ENCODE assay signal across 15 cellular contexts in the genomic region with DNA sequence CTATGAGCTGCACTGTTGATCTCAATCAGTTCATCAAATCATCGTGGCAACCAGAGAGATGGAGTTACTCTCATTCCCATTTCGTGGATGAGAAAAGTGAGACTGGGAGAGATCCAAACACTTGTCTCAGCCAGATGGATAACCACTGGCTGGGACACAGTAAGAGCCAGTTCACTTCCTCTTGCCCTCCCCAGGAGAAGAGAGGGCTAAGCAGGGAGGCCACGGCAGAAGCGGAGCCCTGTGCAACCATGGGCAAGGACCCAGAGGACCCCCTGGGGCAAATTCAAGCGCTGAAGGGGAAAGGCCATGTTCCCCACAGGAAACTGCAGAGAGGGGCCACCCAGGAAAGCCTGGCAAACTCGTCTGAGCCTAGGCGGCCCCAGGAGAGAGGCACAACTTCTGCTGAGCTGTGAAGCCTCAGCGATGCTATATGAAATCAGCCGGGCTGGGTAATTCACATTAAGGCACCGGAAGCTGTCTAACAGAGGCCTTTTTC.
DNase-seq lines count a peak whose midpoint lies in the region; ATAC-seq, FAIRE-seq and TF ChIP-seq lines count a peak whose summit lies in the region.
"Had no signal": no experiment of that assay in that cellular context is flagged by ENCODE, and none has a peak within 500 bp of the region (broad histone marks: within the 10 kb centered on the region; RNA-seq: fewer than 3 reads in every experiment).

No MANE protein-coding gene starts in this region.

- H3K9me3 ChIP-seq in BLaER1 (no peaks in the 10 kb centered on the region), K562 (replicated peaks; ENCODE audit: control insufficient read depth, insufficient read depth, low read depth, low read length) (no peaks in the 10 kb centered on the region)

- CTCF ChIA-PET in K562 (lab: Yijun Ruan, JAX; ENCODE audit: low intra/inter-chr PET ratio), result no interaction called here

- no TSS peak for BruUV-seq in K562 (replicated peaks; lab: Mats Ljungman, UMichigan)

- no peak for TF ChIP-seq POLR2A in K562 (conservative IDR thresholded peaks at IDR 0.05)

- TF ChIP-seq RAD21 in K562 (CRISPR knock-in tag; conservative IDR thresholded peaks at IDR 0.05 in 1 of 2, IDR thresholded peaks at IDR 0.05 in 1 of 2), result no peak

- ATAC-seq in K562, result no peak
- ATAC-seq: GM12878 had no signal

- 0% methylated on average over 10 of the region's 10 CpGs for WGBS in K562 (ENCODE audit: insufficient coverage, low coverage, missing lambda C conversion rate)

- no peaks in the 10 kb centered on the region for H3K36me3 ChIP-seq in BLaER1
- no peaks in the 10 kb centered on the region for H3K36me3 ChIP-seq in K562 (ENCODE audit: control insufficient read depth, insufficient read depth, low read length)

- intact Hi-C loops in K562 (cut with micrococcal nuclease), result no loop called here

- H3K79me2 ChIP-seq in K562 (ENCODE audit: control insufficient read depth, insufficient read depth, low read length), result no peaks in the 10 kb centered on the region

- in situ Hi-C loops in K562 (cut with MboI), result no loop called here

- H3K4me2 ChIP-seq in BLaER1, result peak overlapping the region; percentile 62
- H3K4me2 ChIP-seq in K562 (ENCODE audit: insufficient read depth, low read length), result no peak overlapping the region

- no peak overlapping the region for H3K9ac ChIP-seq in BLaER1
- H3K9ac ChIP-seq in K562 (ENCODE audit: insufficient read depth in 1 of 2, low read depth in 2 of 2, low read length in 2 of 2), result no peak overlapping the region

- H3K27ac ChIP-seq in BLaER1 (no peak overlapping the region), K562 (ENCODE audit: extremely low read depth, low read depth, low read length) (no peak overlapping the region)
- H3K27ac ChIP-seq: 22Rv1 had no signal

- H3K9me1 ChIP-seq in K562 (ENCODE audit: control insufficient read depth, insufficient read depth, low read length), result no peaks in the 10 kb centered on the region

- DNase-seq in Kasumi-1 (lab: John Stamatoyannopoulos, UW) (peak; percentile 41 to 56), K562 (ENCODE audit: extremely low read depth in 1 of 4, low spot score in 3 of 4) (no peak), iris pigment epithelial cell (ENCODE audit: low read depth) (peak; percentile 3), NCI-H146 treated with DMSO at 0.1 percent for 48 hours (lab: John Stamatoyannopoulos, UW; ENCODE audit: unreplicated experiment) (no peak), LoVo (ENCODE audit: low spot score) (no peak)
- no peak for DNase-seq in effector CD8-positive, alpha-beta T cell (lab: John Stamatoyannopoulos, UW)
- DNase-seq in activated naive CD4-positive, alpha-beta T cell treated with anti-CD3 and anti-CD28 coated beads, Interleukin-2, amount 50 U/mL, for 16 hours, result no peak
- DNase-seq: CD4-positive, CD25-positive, alpha-beta regulatory T cell; GOT3; H9; KG1 had no signal

- no peaks in the 10 kb centered on the region for H4K20me1 ChIP-seq in BLaER1
- no peaks in the 10 kb centered on the region for H4K20me1 ChIP-seq in K562 (replicated peaks; ENCODE audit: control insufficient read depth, insufficient read depth, low read length)

- H3K4me1 ChIP-seq in BLaER1 (peaks cover 54% of the 10 kb centered on the region), K562 (replicated peaks in 1 of 2; ENCODE audit: control insufficient read depth in 2 of 2, insufficient read depth in 2 of 2, low read length in 2 of 2) (no peaks in the 10 kb centered on the region)

- no peak for TF ChIP-seq CTCF in K562 (IDR thresholded peaks at IDR 0.05 in 2 of 3, conservative IDR thresholded peaks at IDR 0.05 in 1 of 3; ENCODE audit: insufficient read depth in 2 of 3, low read depth in 1 of 3, low read length in 3 of 3)

- no peak overlapping the region for H2AFZ ChIP-seq in K562 (ENCODE audit: low read depth, low read length)

- no peaks in the 10 kb centered on the region for H3K27me3 ChIP-seq in BLaER1
- H3K27me3 ChIP-seq in K562 (ENCODE audit: control insufficient read depth in 2 of 2, insufficient read depth in 2 of 2, low read length in 2 of 2), result peaks cover 15 to 59% of the 10 kb centered on the region in 2 experiments; a peak in 4 of 5 replicates

- POLR2A ChIA-PET in K562 (lab: Yijun Ruan, JAX), result interaction anchor here (0.5 to 1.7 kb wide), 2 partner anchors 14 to 248 kb away, joined by 4 read pairs; no protein-coding TSS in a partner anchor

- FAIRE-seq in K562 (lab: Jason Lieb, UNC), result no peak
- FAIRE-seq: GM12878, GM18507 had no signal

- TF ChIP-seq EP300 in K562 (IDR thresholded peaks at IDR 0.05; ENCODE audit: low read length), result no peak

- H3K4me3 ChIP-seq in BLaER1 (no peak overlapping the region), K562 (no peak overlapping the region)
- H3K4me3 ChIP-seq: GM12878 had no signal

TF ChIP-seq in K562, 482 proteins besides CTCF, POLR2A, EP300 and RAD21:
- no peak for TF ChIP-seq NFATC3 (IDR thresholded peaks at IDR 0.05)
- peak; percentile 10; the same call in 1 of the 2 replicates for TF ChIP-seq SPI1 (IDR thresholded peaks at IDR 0.05; ENCODE audit: borderline replicate concordance, low read depth, low read length)

Comparison
In these comparisons a context has a peak if more than half of its experiments do, and no peak if none do; other contexts are left out.
1. DNase-seq: peak in Kasumi-1 (2 of 2) and iris pigment epithelial cell (single experiment); none in K562 (0 of 4), NCI-H146 treated with DMSO at 0.1 percent for 48 hours (single experiment), effector CD8-positive, alpha-beta T cell (single experiment), LoVo (single experiment) and activated naive CD4-positive, alpha-beta T cell treated with anti-CD3 and anti-CD28 coated beads, Interleukin-2, amount 50 U/mL, for 16 hours (single experiment).